In the genomic region with DNA sequence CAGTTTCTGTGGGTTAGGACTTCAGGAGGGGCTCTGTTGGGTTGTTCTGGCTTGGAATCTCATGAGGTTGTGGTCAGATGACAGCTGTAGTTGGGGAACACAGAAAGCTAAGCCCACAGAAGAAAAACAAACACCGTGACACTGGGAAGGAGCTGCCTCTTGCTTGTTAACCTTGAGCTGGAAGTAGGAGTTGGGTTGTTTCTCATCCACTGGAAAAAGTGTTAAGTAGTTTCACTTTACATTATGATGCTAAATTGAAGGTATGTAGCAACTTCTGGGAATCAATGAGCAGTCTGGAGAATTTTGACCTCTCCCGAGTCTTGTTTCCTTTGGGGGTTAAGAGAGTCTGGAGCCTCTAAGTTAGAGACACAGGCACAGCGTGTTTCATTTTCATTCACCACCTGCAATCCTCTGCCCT, we compare ENCODE assay signal across 12 cellular contexts. TPM values are rescaled to one million over a fixed set of nuclear protein-coding genes. Genes with fewer than 3 reads are reported as not detected.
DNase-seq lines count a peak whose midpoint lies in the region; ATAC-seq and TF ChIP-seq lines count a peak whose summit lies in the region.
"Had no signal": no experiment of that assay in that cellular context is flagged by ENCODE, and none has a peak within 500 bp of the region (broad histone marks: within the 10 kb centered on the region; RNA-seq: fewer than 3 reads in every experiment).

No MANE protein-coding gene starts in this region.

- no peaks in the 10 kb centered on the region for H3K27me3 ChIP-seq in CD4-positive, alpha-beta memory T cell (ENCODE audit: insufficient read depth, low read length)
- H3K27me3 ChIP-seq in dorsolateral prefrontal cortex = no peaks in the 10 kb centered on the region
- no peaks in the 10 kb centered on the region for H3K27me3 ChIP-seq in vagina
- H3K27me3 ChIP-seq: gastroesophageal sphincter had no signal

- H3K4me3 ChIP-seq in CD4-positive, alpha-beta memory T cell (ENCODE audit: low read length in 2 of 2) = no peak overlapping the region
- peak overlapping the region in 3 of 59 donors; percentile 6 to 25 (median 14) for H3K4me3 ChIP-seq in dorsolateral prefrontal cortex
- no peak overlapping the region for H3K4me3 ChIP-seq in vagina
- H3K4me3 ChIP-seq: gastroesophageal sphincter had no signal

- H3K4me3 Mint-ChIP-seq in CD4-positive, alpha-beta memory T cell = no peak overlapping the region
- no peak overlapping the region for H3K4me3 Mint-ChIP-seq in stimulated activated naive B cell treated with anti-CD40 and anti-IgM and Interleukin-4, amounts not matched to agents 10 μg/mL and 1 μg/mL and 100 μg/mL, for 72 hours

- TF ChIP-seq CTCF in dorsolateral prefrontal cortex (IDR thresholded peaks at IDR 0.05 in 54 of 56, conservative IDR thresholded peaks at IDR 0.05 in 2 of 56; ENCODE audit: low read depth in 1 of 56, partially characterized antibody in 56 of 56) = no peak
- no peak for TF ChIP-seq CTCF in vagina (IDR thresholded peaks at IDR 0.05)

- intact Hi-C loops in CD4-positive, alpha-beta memory T cell (cut with micrococcal nuclease) = no loop called here
- intact Hi-C loops in dorsolateral prefrontal cortex (cut with DNase I) (no loop called here), vagina (cut with DNase I) (no loop called here)

- CTCF ChIA-PET in CD4-positive, alpha-beta memory T cell (lab: Charles Lee; ENCODE audit: partially characterized antibody) = interaction anchor here (0.7 kb wide), 1 partner anchor 38 kb away, joined by 3 read pairs; no protein-coding TSS in a partner anchor

- POLR2A ChIA-PET in CD4-positive, alpha-beta memory T cell (lab: Charles Lee; ENCODE audit: partially characterized antibody) = no interaction called here

- no peaks in the 10 kb centered on the region for H3K9me3 Mint-ChIP-seq in CD4-positive, alpha-beta memory T cell
- H3K9me3 Mint-ChIP-seq in stimulated activated naive B cell treated with anti-CD40 and anti-IgM and Interleukin-4, amounts not matched to agents 10 μg/mL and 1 μg/mL and 100 μg/mL, for 72 hours = no peaks in the 10 kb centered on the region

- H3K27ac ChIP-seq in CD4-positive, alpha-beta memory T cell (ENCODE audit: low read depth, low read length) = no peak overlapping the region
- H3K27ac ChIP-seq in dorsolateral prefrontal cortex (peak overlapping the region in 32 of 59 donors; percentile 0 to 71 (median 36)), vagina (no peak overlapping the region)
- H3K27ac ChIP-seq: gastroesophageal sphincter had no signal

- H3K9me3 ChIP-seq in CD4-positive, alpha-beta memory T cell (ENCODE audit: control insufficient read depth in 1 of 2, low read length in 2 of 2) = no peaks in the 10 kb centered on the region
- no peaks in the 10 kb centered on the region for H3K9me3 ChIP-seq in vagina
- H3K9me3 ChIP-seq: Caco-2, gastroesophageal sphincter had no signal

- DNase-seq in CD4-positive, alpha-beta memory T cell = no peak
- DNase-seq in LHCN-M2 (ENCODE audit: low read depth) = peak; percentile 92
- no peak for DNase-seq in dorsolateral prefrontal cortex
- peak; percentile 89 for DNase-seq in myocyte (ENCODE audit: low read depth)
- no peak for DNase-seq in COLO829 (ENCODE audit: low spot score)
- DNase-seq in vagina (ENCODE audit: extremely low spot score in 2 of 2) = no peak
- no peak for DNase-seq in stimulated activated naive B cell treated with anti-CD40 and anti-IgM and Interleukin-4, amounts not matched to agents 10 μg/mL and 1 μg/mL and 100 μg/mL, for 72 hours
- DNase-seq: Caco-2, cerebellar nuclear complex, RPMI8226 had no signal

- peaks cover 14 to 19% (median 16%) of the 10 kb centered on the region in 4 donors for H3K4me1 Mint-ChIP-seq in CD4-positive, alpha-beta memory T cell
- peaks cover 10 to 17% of the 10 kb centered on the region in 2 donors for H3K4me1 Mint-ChIP-seq in stimulated activated naive B cell treated with anti-CD40 and anti-IgM and Interleukin-4, amounts not matched to agents 10 μg/mL and 1 μg/mL and 100 μg/mL, for 72 hours

- ATAC-seq in GM18873 (IDR thresholded peaks at IDR 0.05; ENCODE audit: low FRiP score, unreplicated experiment) = no peak
- no peak for ATAC-seq in stimulated activated naive B cell treated with anti-CD40 and anti-IgM and Interleukin-4, amounts not matched to agents 10 μg/mL and 1 μg/mL and 100 μg/mL, for 72 hours (replicated peaks)
- ATAC-seq: gastroesophageal sphincter had no signal

- peaks cover 15 to 28% of the 10 kb centered on the region in 2 donors for H3K36me3 Mint-ChIP-seq in CD4-positive, alpha-beta memory T cell
- H3K36me3 Mint-ChIP-seq in stimulated activated naive B cell treated with anti-CD40 and anti-IgM and Interleukin-4, amounts not matched to agents 10 μg/mL and 1 μg/mL and 100 μg/mL, for 72 hours = peaks cover 16 to 27% of the 10 kb centered on the region in 2 donors

- TF ChIP-seq POLR2A in vagina (IDR thresholded peaks at IDR 0.05) = no peak

- H3K4me1 ChIP-seq in CD4-positive, alpha-beta memory T cell (ENCODE audit: insufficient read depth, low read length) = peaks cover 9% of the 10 kb centered on the region
- H3K4me1 ChIP-seq in vagina = peaks cover 4% of the 10 kb centered on the region
- H3K4me1 ChIP-seq: Caco-2 had no signal

- H3K36me3 ChIP-seq in CD4-positive, alpha-beta memory T cell (ENCODE audit: insufficient read depth, low read length) = peaks cover 11% of the 10 kb centered on the region
- peaks cover 0 to 2% of the 10 kb centered on the region in 2 donors for H3K36me3 ChIP-seq in vagina

- H3K27me3 Mint-ChIP-seq in CD4-positive, alpha-beta memory T cell = no peaks in the 10 kb centered on the region
- no peaks in the 10 kb centered on the region for H3K27me3 Mint-ChIP-seq in stimulated activated naive B cell treated with anti-CD40 and anti-IgM and Interleukin-4, amounts not matched to agents 10 μg/mL and 1 μg/mL and 100 μg/mL, for 72 hours

- H3K27ac Mint-ChIP-seq in CD4-positive, alpha-beta memory T cell = peak overlapping the region in 5 of 7 donors; percentile 18 to 64 (median 23)
- no peak overlapping the region for H3K27ac Mint-ChIP-seq in stimulated activated naive B cell treated with anti-CD40 and anti-IgM and Interleukin-4, amounts not matched to agents 10 μg/mL and 1 μg/mL and 100 μg/mL, for 72 hours

RNA-seq across cellular contexts. Expression of gene HACD3, which starts 20.4 kb away (rescaled TPM):
- 10 to 100 TPM; 23.1 to 23.8 TPM for total RNA-seq in CD4-positive, alpha-beta memory T cell
- 10 to 100 TPM; 35.6 to 35.9 TPM for polyA plus RNA-seq in CD4-positive, alpha-beta memory T cell
- total RNA-seq in LHCN-M2 (2014; rRNA removed) (137 and 144 TPM in 2 replicates), dorsolateral prefrontal cortex (100 to 1,000 TPM in 59 of 120 experiments, 10 to 100 TPM in 61; 71.7 to 121 (median 99.9) TPM), myocyte (48.7 and 50.8 TPM in 2 replicates), vagina (30.2 TPM)
- polyA plus RNA-seq in LHCN-M2 (2012) = 61.4 TPM
- polyA plus RNA-seq in myocyte (2012) = 40.8 TPM

RNA-seq across cellular contexts. Expression of gene DPP8, which starts 33.2 kb away (rescaled TPM):
- total RNA-seq in CD4-positive, alpha-beta memory T cell = 10 to 100 TPM; 54.0 to 58.6 TPM
- 10 to 100 TPM; 39.2 to 51.6 TPM for polyA plus RNA-seq in CD4-positive, alpha-beta memory T cell
- total RNA-seq in LHCN-M2 (2014; rRNA removed) = 27.0 and 27.7 TPM in 2 replicates
- polyA plus RNA-seq in LHCN-M2 (2012) = 9.2 TPM
- total RNA-seq in dorsolateral prefrontal cortex = 10 to 100 TPM; 43.5 to 88.6 (median 63.2) TPM
- 43.0 and 50.9 TPM in 2 replicates for total RNA-seq in myocyte
- polyA plus RNA-seq in myocyte (2012) = 16.7 TPM
- total RNA-seq in vagina = 28.2 TPM

Comparison
In these comparisons a context has a peak if more than half of its experiments do, and no peak if none do; other contexts are left out.
1. DNase-seq: peak in LHCN-M2 (single experiment) and myocyte (single experiment); none in CD4-positive, alpha-beta memory T cell (0 of 5), dorsolateral prefrontal cortex (0 of 10), COLO829 (single experiment), vagina (0 of 2) and stimulated activated naive B cell treated with anti-CD40 and anti-IgM and Interleukin-4, amounts not matched to agents 10 μg/mL and 1 μg/mL and 100 μg/mL, for 72 hours (single experiment).
2. H3K27ac ChIP-seq: peak in dorsolateral prefrontal cortex (32 of 59); none in CD4-positive, alpha-beta memory T cell (single experiment) and vagina (single experiment).